18 cellular contexts compared by ENCODE assay signal in genomic region chr15:82999426-82999825, GRCh38. TPM values are rescaled to one million over a fixed set of nuclear protein-coding genes. Genes with fewer than 3 reads are reported as not detected.
A peak's percentile ranks its signal among the peaks of the same experiment; 100 is the strongest.
DNase-seq lines count a peak whose midpoint lies in the region; ATAC-seq and TF ChIP-seq lines count a peak whose summit lies in the region.
"Had no signal": no experiment of that assay in that cellular context is flagged by ENCODE, and none has a peak within 500 bp of the region (broad histone marks: within the 10 kb centered on the region; RNA-seq: fewer than 3 reads in every experiment).

No MANE protein-coding gene starts in this region.

- H3K18ac ChIP-seq in mesenchymal stem cell (ENCODE audit: low read depth in 1 of 2, low read length in 2 of 2): no peak overlapping the region

- TF ChIP-seq CTCF in KMS-11 (conservative IDR thresholded peaks at IDR 0.05; ENCODE audit: low read depth, low read length) (no peak), VCaP (conservative IDR thresholded peaks at IDR 0.05) (no peak)

- H3K27ac ChIP-seq in KMS-11 (no peak overlapping the region), VCaP (peak overlapping the region; percentile 81), mesenchymal stem cell (ENCODE audit: low read length, poor library complexity, severe bottlenecking) (no peak overlapping the region)

- no peak for ATAC-seq in effector memory CD8-positive, alpha-beta T cell (replicated peaks)
- ATAC-seq in GM21526 (IDR thresholded peaks at IDR 0.05; ENCODE audit: low FRiP score, unreplicated experiment): no peak

- no peak overlapping the region for H3K23ac ChIP-seq in mesenchymal stem cell (ENCODE audit: low read length in 2 of 2)

- H2BK5ac ChIP-seq in mesenchymal stem cell (ENCODE audit: low read depth, low read length, poor library complexity, severe bottlenecking): no peak overlapping the region

- no peak overlapping the region for H3K4ac ChIP-seq in mesenchymal stem cell (ENCODE audit: low read depth in 1 of 2, low read length in 2 of 2)

- H3K27me3 Mint-ChIP-seq in effector memory CD8-positive, alpha-beta T cell: no peaks in the 10 kb centered on the region

- no peak overlapping the region for H3K9ac ChIP-seq in KMS-11
- peak overlapping the region; percentile 71 for H3K9ac ChIP-seq in mesenchymal stem cell (ENCODE audit: low read length)

- no peak overlapping the region for H2BK12ac ChIP-seq in mesenchymal stem cell (ENCODE audit: low read length in 2 of 2)

- H3K4me3 Mint-ChIP-seq in effector memory CD8-positive, alpha-beta T cell: no peak overlapping the region

- no peaks in the 10 kb centered on the region for H3K79me2 ChIP-seq in KMS-11 (ENCODE audit: insufficient read depth, low read depth)

- no peak overlapping the region for H2AK5ac ChIP-seq in mesenchymal stem cell (ENCODE audit: low read length, severe bottlenecking)

- H3K27me3 ChIP-seq in KMS-11 (ENCODE audit: insufficient read depth, low read depth): no peaks in the 10 kb centered on the region
- H3K27me3 ChIP-seq in mesenchymal stem cell (ENCODE audit: control insufficient read depth in 1 of 2, insufficient read depth in 1 of 2, low read length in 2 of 2): no peaks in the 10 kb centered on the region
- H3K27me3 ChIP-seq: BE2C had no signal

- H3K4me3 ChIP-seq in KMS-11 (IDR thresholded peaks at IDR 0.05; ENCODE audit: insufficient read depth, low read depth, low read length) (no peak overlapping the region), mesenchymal stem cell (ENCODE audit: insufficient read depth in 1 of 2, low read depth in 1 of 2, low read length in 2 of 2) (no peak overlapping the region)

- 99% methylated on average over 6 of the region's 6 CpGs for WGBS in mesenchymal stem cell

- peaks cover 7% of the 10 kb centered on the region for H3K36me3 Mint-ChIP-seq in effector memory CD8-positive, alpha-beta T cell (ENCODE audit: insufficient read depth)
- H3K36me3 Mint-ChIP-seq: CD8-positive, alpha-beta T cell had no signal

- H4K91ac ChIP-seq in mesenchymal stem cell (ENCODE audit: low read length): no peak overlapping the region

- H3K4me2 ChIP-seq in KMS-11: peak overlapping the region; percentile 56; the same call in 1 of the 2 replicates
- H3K4me2 ChIP-seq in mesenchymal stem cell (ENCODE audit: low read length, poor library complexity, severe bottlenecking): no peak overlapping the region

- no peak overlapping the region for H2BK15ac ChIP-seq in mesenchymal stem cell (ENCODE audit: low read depth, poor library complexity, severe bottlenecking)

- H3K14ac ChIP-seq in mesenchymal stem cell (ENCODE audit: low read length in 2 of 2): no peak overlapping the region

- no peaks in the 10 kb centered on the region for H3K79me1 ChIP-seq in mesenchymal stem cell (replicated peaks; ENCODE audit: low read length, poor library complexity, severe bottlenecking)

- H3K4me1 ChIP-seq in KMS-11 (ENCODE audit: low read depth, poor library complexity, severe bottlenecking) (peaks cover 6% of the 10 kb centered on the region), mesenchymal stem cell (ENCODE audit: control insufficient read depth, insufficient read depth, low read depth, low read length) (peaks cover 4% of the 10 kb centered on the region)
- H3K4me1 ChIP-seq: BE2C had no signal

- no peaks in the 10 kb centered on the region for H3K9me3 Mint-ChIP-seq in effector memory CD8-positive, alpha-beta T cell
- H3K9me3 Mint-ChIP-seq: CD8-positive, alpha-beta T cell had no signal

- no peaks in the 10 kb centered on the region for H3K9me3 ChIP-seq in mesenchymal stem cell (ENCODE audit: control insufficient read depth, low read length)
- H3K9me3 ChIP-seq: BE2C had no signal

- DNase-seq in mesenchymal stem cell (no peak), AG20443 (ENCODE audit: low spot score) (no peak)
- no peak for DNase-seq in activated T-cell treated with anti-CD3 and anti-CD28 coated beads, Interleukin-2, amount 50 U/mL, for 48 hours
- DNase-seq in effector memory CD8-positive, alpha-beta T cell: no peak
- DNase-seq: ACHN; BE2C; CD8-positive, alpha-beta T cell; DMS79; HCEC 1CT; KBM-7; NCI-H1417 treated with DMSO at 0.1 percent for 48 hours; NCI-H1930; NCI-H446 treated with DMSO at 0.1 percent for 48 hours; NCI-H774; SHP77 had no signal

- no peak overlapping the region for H2AFZ ChIP-seq in KMS-11 (ENCODE audit: low read depth)
- H2AFZ ChIP-seq in mesenchymal stem cell (ENCODE audit: low read depth, low read length): no peak overlapping the region

- H3K36me3 ChIP-seq in KMS-11 (ENCODE audit: insufficient read depth): no peaks in the 10 kb centered on the region
- peaks cover 0 to 1% of the 10 kb centered on the region in 2 experiments for H3K36me3 ChIP-seq in mesenchymal stem cell (ENCODE audit: control insufficient read depth in 1 of 2, insufficient read depth in 2 of 2, low read depth in 1 of 2, low read length in 2 of 2)
- H3K36me3 ChIP-seq: BE2C had no signal

- H3K27ac Mint-ChIP-seq in effector memory CD8-positive, alpha-beta T cell: peak overlapping the region in 1 of 2 donors; percentile 91

- no peak overlapping the region for H2BK120ac ChIP-seq in mesenchymal stem cell (ENCODE audit: low read depth, low read length)

- H4K20me1 ChIP-seq in KMS-11 (ENCODE audit: insufficient read depth): no peaks in the 10 kb centered on the region

- peaks cover 6 to 8% of the 10 kb centered on the region in 2 donors for H3K4me1 Mint-ChIP-seq in effector memory CD8-positive, alpha-beta T cell (ENCODE audit: low read depth in 2 of 2)

- H4K8ac ChIP-seq in mesenchymal stem cell (ENCODE audit: low read length): no peak overlapping the region

RNA-seq across cellular contexts. Expression of gene C15orf40, which starts 12.0 kb away (rescaled TPM):
- polyA plus RNA-seq in mesenchymal stem cell (2013, experiment 1 of 2): 15.4 TPM
- polyA plus RNA-seq in mesenchymal stem cell (2013, experiment 2 of 2): 13.8 TPM

RNA-seq across cellular contexts. Expression of gene RAMAC, which starts 13.4 kb away (rescaled TPM):
- polyA plus RNA-seq in mesenchymal stem cell (2013, experiment 1 of 2): 39.8 TPM
- polyA plus RNA-seq in mesenchymal stem cell (2013, experiment 2 of 2): 41.2 TPM

RNA-seq across cellular contexts. Expression of gene HOMER2, which starts 46.9 kb away (rescaled TPM):
- 1.1 TPM for polyA plus RNA-seq in mesenchymal stem cell (2013, experiment 1 of 2)
- 1.3 TPM for polyA plus RNA-seq in mesenchymal stem cell (2013, experiment 2 of 2)
